In the genomic region with DNA sequence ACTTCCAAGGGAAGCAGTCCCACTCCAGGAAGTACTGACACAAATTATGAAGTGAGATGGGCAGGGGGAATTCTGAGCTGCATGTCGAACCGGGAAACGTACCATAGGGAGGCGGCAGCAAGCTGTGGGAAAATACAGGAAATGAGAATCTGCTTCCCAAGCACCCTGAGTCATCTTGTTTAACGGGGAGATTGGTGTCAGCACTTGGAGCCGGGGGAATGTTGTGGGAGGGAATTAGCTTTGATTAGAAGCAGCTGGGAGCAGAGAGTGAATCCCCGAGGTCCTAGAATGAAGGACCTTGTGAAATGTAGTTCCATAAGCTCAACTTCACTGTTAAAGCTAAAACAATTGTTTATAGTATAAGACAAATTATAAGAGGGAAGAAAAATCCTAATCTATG, we compare ENCODE assay signal across 8 cellular contexts.
DNase-seq lines count a peak whose midpoint lies in the region; ATAC-seq and TF ChIP-seq lines count a peak whose summit lies in the region.

No MANE protein-coding gene starts in this region.

- no peak overlapping the region for H3K27ac ChIP-seq in coronary artery
- H3K27ac ChIP-seq in upper lobe of right lung: no peak overlapping the region

- H3K4me1 ChIP-seq in upper lobe of right lung: peaks cover 11% of the 10 kb centered on the region

- peak; percentile 34 for ATAC-seq in upper lobe of right lung

- H3K9me3 ChIP-seq in upper lobe of right lung: no peaks in the 10 kb centered on the region

- no peaks in the 10 kb centered on the region for H3K36me3 ChIP-seq in upper lobe of right lung

- intact Hi-C loops in upper lobe of right lung (cut with DNase I): no loop called here

- DNase-seq in LHCN-M2 (ENCODE audit: low read depth) (peak; percentile 93), coronary artery (ENCODE audit: low spot score) (no peak), kidney glomerular epithelial cell (lab: John Stamatoyannopoulos, UW) (peak; percentile 91), upper lobe of right lung (no peak), GM19238 (ENCODE audit: insufficient read length, low spot score) (no peak), SIG-M5 (lab: John Stamatoyannopoulos, UW) (no peak), DMS79 (lab: John Stamatoyannopoulos, UW) (no peak)
- DNase-seq in stimulated activated naive CD4-positive, alpha-beta T cell treated with Interleukin-2 at 50 U/mL for 16 hours (lab: John Stamatoyannopoulos, UW): no peak

- TF ChIP-seq CTCF in coronary artery (IDR thresholded peaks at IDR 0.05) (no peak), upper lobe of right lung (IDR thresholded peaks at IDR 0.05) (no peak)

- peaks cover 5% of the 10 kb centered on the region for H3K27me3 ChIP-seq in upper lobe of right lung

- H3K4me3 ChIP-seq in coronary artery (peak overlapping the region; percentile 12), upper lobe of right lung (no peak overlapping the region)

Comparison
In these comparisons a context has a peak if more than half of its experiments do, and no peak if none do; other contexts are left out.
1. DNase-seq: peak in LHCN-M2 (single experiment) and kidney glomerular epithelial cell (single experiment); none in coronary artery (single experiment), upper lobe of right lung (single experiment), GM19238 (single experiment), SIG-M5 (single experiment), DMS79 (single experiment) and stimulated activated naive CD4-positive, alpha-beta T cell treated with Interleukin-2 at 50 U/mL for 16 hours (single experiment).